Comparison of ENCODE assay signal across 2 cellular contexts in genomic region chr3:11602441-11602840, GRCh38.
TF ChIP-seq lines count a peak whose summit lies in the region.

No MANE protein-coding gene starts in this region.

TF ChIP-seq in SK-N-SH, 30 proteins besides CTCF, POLR2A, EP300 and RAD21 (continued from another document):
- no peak for TF ChIP-seq REST (IDR thresholded peaks at IDR 0.05; ENCODE audit: low read depth, low read length)
- TF ChIP-seq NFIC (IDR thresholded peaks at IDR 0.05; ENCODE audit: borderline replicate concordance) = no peak
- TF ChIP-seq TAF1 (IDR thresholded peaks at IDR 0.05; ENCODE audit: borderline replicate concordance, low read depth, low read length) = no peak
- no peak for TF ChIP-seq MXI1 (IDR thresholded peaks at IDR 0.05; ENCODE audit: low read depth, low read length)
- no peak for TF ChIP-seq GATA2 (CRISPR knock-in tag; IDR thresholded peaks at IDR 0.05)
TF ChIP-seq in SK-N-SH: peak in this region for 0.

TF ChIP-seq in SK-N-SH treated with all-trans-retinoic acid at 6 μM for 48 hours, 23 proteins besides CTCF, POLR2A, EP300 and RAD21 (continued from another document):
- TF ChIP-seq POU6F1 (CRISPR knock-in tag; IDR thresholded peaks at IDR 0.05; ENCODE audit: borderline replicate concordance, low read depth) (no peak), ZNF8 (CRISPR knock-in tag; IDR thresholded peaks at IDR 0.05) (no peak), PATZ1 (CRISPR knock-in tag; IDR thresholded peaks at IDR 0.05; ENCODE audit: borderline replicate concordance) (no peak), ZNF70 (CRISPR knock-in tag; IDR thresholded peaks at IDR 0.05) (no peak)
